8 cellular contexts compared by ENCODE assay signal in genomic region chr3:186255703-186256331, GRCh38.
A peak's percentile ranks its signal among the peaks of the same experiment; 100 is the strongest.
DNase-seq lines count a peak whose midpoint lies in the region; ATAC-seq, FAIRE-seq and TF ChIP-seq lines count a peak whose summit lies in the region.

No MANE protein-coding gene starts in this region.

- WGBS in small intestine, 3 donors = 24 to 63% (median 24%) methylated on average over 19 of the region's 19 CpGs

- H3K4me1 Mint-ChIP-seq in CD4-positive, alpha-beta T cell (ENCODE audit: low read depth) = peaks cover 26% of the 10 kb centered on the region

- H3K36me3 ChIP-seq in small intestine (ENCODE audit: control insufficient read depth in 2 of 2, insufficient read depth in 2 of 2, low read length in 2 of 2) = peaks cover 0 to 2% of the 10 kb centered on the region in 2 donors

- no peaks in the 10 kb centered on the region for H3K4me1 ChIP-seq in small intestine (ENCODE audit: control insufficient read depth in 2 of 2, insufficient read depth in 1 of 2, low read depth in 1 of 2, low read length in 1 of 2)

- FAIRE-seq in small intestine (lab: Jason Lieb, UNC) = no peak

- H3K9me3 Mint-ChIP-seq in CD4-positive, alpha-beta T cell = no peaks in the 10 kb centered on the region

- POLR2A ChIA-PET in CD4-positive, alpha-beta T cell (lab: Charles Lee) = no interaction called here

- CTCF ChIA-PET in CD4-positive, alpha-beta T cell (lab: Charles Lee) = no interaction called here

- H3K9me3 ChIP-seq in small intestine (ENCODE audit: control insufficient read depth, low read depth) = no peaks in the 10 kb centered on the region
- H3K9me3 ChIP-seq in CD4-positive, alpha-beta T cell (ENCODE audit: control insufficient read depth, low read length) = no peaks in the 10 kb centered on the region

- H3K27me3 ChIP-seq in dorsolateral prefrontal cortex (no peaks in the 10 kb centered on the region), small intestine (ENCODE audit: control insufficient read depth in 2 of 2, insufficient read depth in 2 of 2, low read length in 2 of 2) (no peaks in the 10 kb centered on the region)
- no peaks in the 10 kb centered on the region for H3K27me3 ChIP-seq in CD4-positive, alpha-beta T cell (ENCODE audit: control insufficient read depth, insufficient read depth, low read length)

- H3K4me3 Mint-ChIP-seq in CD4-positive, alpha-beta T cell = no peak overlapping the region

- H3K27ac ChIP-seq in dorsolateral prefrontal cortex (peak overlapping the region in 52 of 59 donors; percentile 1 to 86 (median 65)), small intestine (ENCODE audit: low read depth in 1 of 2, low read length in 1 of 2) (no peak overlapping the region)
- H3K27ac ChIP-seq in CD4-positive, alpha-beta T cell (ENCODE audit: low read depth, low read length) = no peak overlapping the region

- TF ChIP-seq CTCF in dorsolateral prefrontal cortex (IDR thresholded peaks at IDR 0.05 in 54 of 56, conservative IDR thresholded peaks at IDR 0.05 in 2 of 56; ENCODE audit: low read depth in 1 of 56, partially characterized antibody in 56 of 56) = peak in 27 of 56 donors; percentile 8 to 48 (median 30)
- no peak for TF ChIP-seq CTCF in CD4-positive, alpha-beta T cell (IDR thresholded peaks at IDR 0.05)

- H3K27ac Mint-ChIP-seq in CD4-positive, alpha-beta T cell = no peak overlapping the region

- no peaks in the 10 kb centered on the region for H3K27me3 Mint-ChIP-seq in CD4-positive, alpha-beta T cell

- peak; percentile 62 for DNase-seq in SIG-M5 treated with dmso at 0.1 percent for 504 hours (lab: John Stamatoyannopoulos, UW; ENCODE audit: unreplicated experiment)
- DNase-seq in SIG-M5 (lab: John Stamatoyannopoulos, UW) = no peak
- peak; percentile 86 for DNase-seq in NCI-H1105 (lab: John Stamatoyannopoulos, UW)
- peak in 7 of 10 donors; percentile 54 to 79 (median 68) for DNase-seq in dorsolateral prefrontal cortex
- peak; percentile 17 for DNase-seq in small intestine
- no peak for DNase-seq in CD4-positive, alpha-beta T cell
- no peak for DNase-seq in activated T-cell treated with anti-CD3 and anti-CD28 coated beads for 4 hours

- intact Hi-C loops in dorsolateral prefrontal cortex (cut with DNase I) = loop anchor here in 1 of 2 donors (5.0 kb wide), 1 partner anchor 281 kb away; no protein-coding TSS in a partner anchor
- intact Hi-C loops in CD4-positive, alpha-beta T cell (cut with DNase I, micrococcal nuclease) = loop anchor here in 1 of 2 experiments (5.0 kb wide), 1 partner anchor 274 kb away; no protein-coding TSS in a partner anchor

- no peaks in the 10 kb centered on the region for H3K36me3 Mint-ChIP-seq in CD4-positive, alpha-beta T cell (ENCODE audit: low read depth)

- ATAC-seq in activated CD4-positive, CD25-positive, alpha-beta regulatory T cell treated with anti-CD3 and anti-CD28 coated beads, Interleukin-2, amount 50 U/mL, for 24 hours = no peak
- ATAC-seq in CD4-positive, alpha-beta T cell (ENCODE audit: poor library complexity) = no peak

- H3K4me3 ChIP-seq in dorsolateral prefrontal cortex = peak overlapping the region in 5 of 59 donors; percentile 1 to 35 (median 9)
- no peak overlapping the region for H3K4me3 ChIP-seq in small intestine (ENCODE audit: low read depth in 1 of 2, low read length in 2 of 2)

Comparison
In these comparisons a context has a peak if more than half of its experiments do, and no peak if none do; other contexts are left out.
1. DNase-seq: peak in SIG-M5 treated with dmso at 0.1 percent for 504 hours (single experiment), NCI-H1105 (single experiment), dorsolateral prefrontal cortex (7 of 10) and small intestine (single experiment); none in SIG-M5 (single experiment), CD4-positive, alpha-beta T cell (0 of 10) and activated T-cell treated with anti-CD3 and anti-CD28 coated beads for 4 hours (single experiment).
2. H3K27ac ChIP-seq: peak in dorsolateral prefrontal cortex (52 of 59); none in small intestine (0 of 2) and CD4-positive, alpha-beta T cell (single experiment).